Comparison of ENCODE assay signal across 12 cellular contexts in genomic region chr11:76232026-76232665, GRCh38. TPM values are rescaled to one million over a fixed set of nuclear protein-coding genes. Genes with fewer than 3 reads are reported as not detected.
DNase-seq lines count a peak whose midpoint lies in the region.
"Had no signal": no experiment of that assay in that cellular context is flagged by ENCODE, and none has a peak within 500 bp of the region (broad histone marks: within the 10 kb centered on the region; RNA-seq: fewer than 3 reads in every experiment).

No MANE protein-coding gene starts in this region.

- peaks cover 5% of the 10 kb centered on the region for H3K9me3 Mint-ChIP-seq in activated naive CD8-positive, alpha-beta T cell treated with anti-CD3 and anti-CD28 coated beads for 36 hours

- peak overlapping the region; percentile 30 for H3K4me3 Mint-ChIP-seq in activated naive CD8-positive, alpha-beta T cell treated with anti-CD3 and anti-CD28 coated beads for 36 hours

- H3K36me3 Mint-ChIP-seq in activated naive CD8-positive, alpha-beta T cell treated with anti-CD3 and anti-CD28 coated beads for 36 hours: peaks cover 6% of the 10 kb centered on the region

- peak overlapping the region; percentile 34 for H3K27ac Mint-ChIP-seq in activated naive CD8-positive, alpha-beta T cell treated with anti-CD3 and anti-CD28 coated beads for 36 hours

- H3K4me1 Mint-ChIP-seq in activated naive CD8-positive, alpha-beta T cell treated with anti-CD3 and anti-CD28 coated beads for 36 hours: peaks cover 55% of the 10 kb centered on the region

- peaks cover 11% of the 10 kb centered on the region for H3K27me3 Mint-ChIP-seq in activated naive CD8-positive, alpha-beta T cell treated with anti-CD3 and anti-CD28 coated beads for 36 hours

- peak; percentile 71 for DNase-seq in activated CD8-positive, alpha-beta memory T cell treated with anti-CD3 and anti-CD28 coated beads for 24 hours
- DNase-seq in activated CD8-positive, alpha-beta memory T cell treated with anti-CD3 and anti-CD28 coated beads, Interleukin-2, amount 50 U/mL, for 48 hours: no peak
- DNase-seq in T-helper 1 cell: peak in 3 of 5 donors; percentile 31 to 37 (median 37)
- DNase-seq in activated naive CD8-positive, alpha-beta T cell treated with anti-CD3 and anti-CD28 coated beads for 36 hours: peak; percentile 59
- peak; percentile 12 to 70 (median 46) for DNase-seq in stimulated activated naive CD4-positive, alpha-beta T cell (lab: John Stamatoyannopoulos, UW)
- DNase-seq in kidney tubule cell (ENCODE audit: low spot score): no peak
- DNase-seq in MV-4-11 (lab: John Stamatoyannopoulos, UW): no peak
- no peak for DNase-seq in DMS79 (lab: John Stamatoyannopoulos, UW)
- DNase-seq: activated CD4-positive, CD25-positive, alpha-beta regulatory T cell treated with anti-CD3 and anti-CD28 coated beads, Interleukin-2, amount 50 U/mL, for 72 hours; NCI-H2081; retina had no signal

RNA-seq across cellular contexts. Expression of gene WNT11, which starts 25.8 kb away (rescaled TPM):
- not detected for total RNA-seq in activated naive CD8-positive, alpha-beta T cell treated with anti-CD3 and anti-CD28 coated beads for 36 hours
- total RNA-seq: fibroblast of villous mesenchyme had no signal

Comparison
In these comparisons a context has a peak if more than half of its experiments do, and no peak if none do; other contexts are left out.
1. DNase-seq: peak in activated CD8-positive, alpha-beta memory T cell treated with anti-CD3 and anti-CD28 coated beads for 24 hours (single experiment), T-helper 1 cell (3 of 5), activated naive CD8-positive, alpha-beta T cell treated with anti-CD3 and anti-CD28 coated beads for 36 hours (single experiment) and stimulated activated naive CD4-positive, alpha-beta T cell (6 of 6); none in activated CD8-positive, alpha-beta memory T cell treated with anti-CD3 and anti-CD28 coated beads, Interleukin-2, amount 50 U/mL, for 48 hours (single experiment), kidney tubule cell (single experiment), MV-4-11 (single experiment) and DMS79 (single experiment).